Comparison of ENCODE assay signal across 28 cellular contexts in genomic region chr21:38683222-38683621, GRCh38.
A peak's percentile ranks its signal among the peaks of the same experiment; 100 is the strongest.
DNase-seq lines count a peak whose midpoint lies in the region; ATAC-seq, FAIRE-seq and TF ChIP-seq lines count a peak whose summit lies in the region.
"Had no signal": no experiment of that assay in that cellular context is flagged by ENCODE, and none has a peak within 500 bp of the region (broad histone marks: within the 10 kb centered on the region; RNA-seq: fewer than 3 reads in every experiment).

No MANE protein-coding gene starts in this region.

- FAIRE-seq in A549 (lab: Jason Lieb, UNC): no peak
- no peak for FAIRE-seq in bronchial epithelial cell (lab: Jason Lieb, UNC)
- FAIRE-seq: A204.1, GM12892 had no signal

- ATAC-seq in A549: no peak
- ATAC-seq: activated naive CD8-positive, alpha-beta T cell treated with anti-CD3 and anti-CD28 coated beads, Interleukin-2, amount 50 U/mL, for 24 hours; activated T-cell treated with anti-CD3 and anti-CD28 coated beads, Interleukin-2, amount 50 U/mL, for 72 hours; HCT116; left colon; mucosa of descending colon; natural killer cell; T-cell; upper lobe of right lung had no signal

- H4K20me1 ChIP-seq in H9 (ENCODE audit: control insufficient read depth, insufficient read depth, insufficient read length): no peaks in the 10 kb centered on the region
- H4K20me1 ChIP-seq: BLaER1 had no signal

- CTCF ChIA-PET in A549 (lab: Yijun Ruan, JAX): interaction anchor here (1.4 kb wide), 1 partner anchor 8 kb away, joined by 4 read pairs; no protein-coding TSS in a partner anchor

- H3K27ac ChIP-seq in A549 (no peak overlapping the region), H9 (ENCODE audit: insufficient read length, low read depth, low read length) (no peak overlapping the region)
- H3K27ac ChIP-seq: BLaER1, upper lobe of right lung had no signal

- no peak for TF ChIP-seq POLR2A in A549 (IDR thresholded peaks at IDR 0.05; ENCODE audit: low read length)

- peaks cover 9% of the 10 kb centered on the region for H3K9me3 Mint-ChIP-seq in type B pancreatic cell
- peaks cover 0 to 8% of the 10 kb centered on the region in 2 experiments; a peak in 3 of 5 replicates for H3K9me3 Mint-ChIP-seq in H9
- H3K9me3 Mint-ChIP-seq: activated naive CD8-positive, alpha-beta T cell treated with anti-CD3 and anti-CD28 coated beads, Interleukin-2, amount 50 U/mL, for 24 hours; immature natural killer cell; natural killer cell; T-cell had no signal

- POLR2A ChIA-PET in A549 (lab: Yijun Ruan, JAX): no interaction called here

- no peak overlapping the region for H2BK120ac ChIP-seq in H9 (ENCODE audit: low read depth, low read length, poor library complexity, severe bottlenecking)

- H3K4me1 ChIP-seq in A549 (no peaks in the 10 kb centered on the region), H9 (ENCODE audit: insufficient read depth, low read length) (no peaks in the 10 kb centered on the region)
- H3K4me1 ChIP-seq: BLaER1 had no signal

- H3K4me1 Mint-ChIP-seq in type B pancreatic cell (ENCODE audit: unreplicated experiment) (peaks cover 11% of the 10 kb centered on the region), H9 (no peaks in the 10 kb centered on the region; a peak in 1 of 4 replicates)
- H3K4me1 Mint-ChIP-seq: T-cell had no signal

- H2BK20ac ChIP-seq in H9 (ENCODE audit: low read depth, low read length, poor library complexity, severe bottlenecking): no peak overlapping the region

- no peaks in the 10 kb centered on the region for H3K79me1 ChIP-seq in H9 (ENCODE audit: insufficient read depth, low read depth, low read length, poor library complexity, severe bottlenecking)

- no peak for TF ChIP-seq CTCF in A549 (IDR thresholded peaks at IDR 0.05)
- no peak for TF ChIP-seq CTCF in bronchial epithelial cell (IDR thresholded peaks at IDR 0.05; ENCODE audit: insufficient read depth, low read length, severe bottlenecking)
- TF ChIP-seq CTCF in fibroblast of villous mesenchyme (IDR thresholded peaks at IDR 0.05; ENCODE audit: insufficient read depth, low read depth, low read length): no peak
- TF ChIP-seq CTCF in type B pancreatic cell (conservative IDR thresholded peaks at IDR 0.05): no peak
- TF ChIP-seq CTCF in H9 (conservative IDR thresholded peaks at IDR 0.05): no peak

- H3K56ac ChIP-seq in H9 (ENCODE audit: insufficient read length, low read depth, low read length): no peak overlapping the region

- H3K4ac ChIP-seq in H9 (ENCODE audit: low read depth, low read length): no peak overlapping the region

- no peak overlapping the region for H2AFZ ChIP-seq in H9 (ENCODE audit: low read length)

- H3K9ac ChIP-seq in H9 (ENCODE audit: extremely low read depth, insufficient read length, low read length): no peak overlapping the region
- H3K9ac ChIP-seq: BLaER1 had no signal

- H3K18ac ChIP-seq in H9 (ENCODE audit: insufficient read length, low read depth, low read length): no peak overlapping the region

- H2BK15ac ChIP-seq in H9 (ENCODE audit: low read depth, low read length): no peak overlapping the region

- no peak overlapping the region for H2AK5ac ChIP-seq in H9 (ENCODE audit: insufficient read length, low read length)

- H3K27me3 Mint-ChIP-seq in type B pancreatic cell: peaks cover 31% of the 10 kb centered on the region
- peaks cover 6% of the 10 kb centered on the region for H3K27me3 Mint-ChIP-seq in H9 (ENCODE audit: low read depth)

- H3K4me2 ChIP-seq in A549: no peak overlapping the region
- no peak overlapping the region for H3K4me2 ChIP-seq in H9 (ENCODE audit: insufficient read depth, insufficient read length, low read length)
- H3K4me2 ChIP-seq: BLaER1 had no signal

- no peak for TF ChIP-seq RAD21 in A549 (conservative IDR thresholded peaks at IDR 0.05 in 1 of 2, IDR thresholded peaks at IDR 0.05 in 1 of 2)

- no peak overlapping the region for H2BK12ac ChIP-seq in H9 (ENCODE audit: insufficient read length, low read depth, low read length)

- H3K27me3 ChIP-seq in bronchial epithelial cell (ENCODE audit: control insufficient read depth, insufficient read depth, low read length) (peaks cover 2% of the 10 kb centered on the region), H9 (ENCODE audit: insufficient read depth, low read length) (no peaks in the 10 kb centered on the region)
- H3K27me3 ChIP-seq: BLaER1 had no signal

- H3T11ph ChIP-seq in H9 (ENCODE audit: low read length): no peak overlapping the region

- WGBS in A549 (ENCODE audit: missing lambda C conversion rate): 11% methylated on average over 4 of the region's 4 CpGs
- WGBS in H9 (ENCODE audit: extremely low coverage, insufficient read length, low lambda C conversion rate): no CpG with 5 or more reads among the region's 4 CpGs

- no peaks in the 10 kb centered on the region for H3K23me2 ChIP-seq in H9 (ENCODE audit: insufficient read length, low read depth, low read length, poor library complexity, severe bottlenecking)

- H3K9me3 ChIP-seq in A549 (no peaks in the 10 kb centered on the region), H9 (ENCODE audit: control insufficient read depth, low read depth, low read length) (no peaks in the 10 kb centered on the region)
- H3K9me3 ChIP-seq: mucosa of descending colon, upper lobe of right lung had no signal

- H3K14ac ChIP-seq in H9 (ENCODE audit: insufficient read depth, low read length): no peak overlapping the region

- DNase-seq in A549 (ENCODE audit: low read depth in 1 of 2, low spot score in 1 of 2): no peak
- peak; percentile 11 for DNase-seq in HCEC 1CT
- DNase-seq in bronchial epithelial cell (ENCODE audit: low read depth): peak; percentile 5
- DNase-seq in fibroblast of villous mesenchyme (ENCODE audit: low read depth): peak; percentile 68
- DNase-seq in type B pancreatic cell (ENCODE audit: extremely low spot score, unreplicated experiment): no peak
- no peak for DNase-seq in RPMI8226
- DNase-seq in H9: no peak
- no peak for DNase-seq in LoVo (ENCODE audit: low spot score)
- DNase-seq: activated CD4-positive, alpha-beta T cell treated with anti-CD3 and anti-CD28 coated beads, Interleukin-2, amount 50 U/mL, for 48 hours; activated CD4-positive, CD25-positive, alpha-beta regulatory T cell; activated naive CD8-positive, alpha-beta T cell treated with anti-CD3 and anti-CD28 coated beads, Interleukin-2, amount 50 U/mL, for 24 hours; activated T-cell treated with anti-CD3 and anti-CD28 coated beads, Interleukin-2, amount 50 U/mL, for 72 hours; cerebellar nuclear complex; DMS153; immature natural killer cell; left colon; mucosa of descending colon; natural killer cell; NCI-H2029 treated with DMSO at 0.1 percent for 48 hours; NCI-H524 treated with DMSO at 0.1 percent for 48 hours; OCI-M1; stimulated activated naive CD4-positive, alpha-beta T cell; T-cell; upper lobe of right lung had no signal

- H3K36me3 Mint-ChIP-seq in type B pancreatic cell: no peaks in the 10 kb centered on the region
- H3K36me3 Mint-ChIP-seq in H9 (ENCODE audit: insufficient read depth in 1 of 3, low read depth in 3 of 3): peaks cover 0 to 6% (median 3%) of the 10 kb centered on the region in 3 experiments; a peak in 3 of 7 replicates
- H3K36me3 Mint-ChIP-seq: immature natural killer cell, natural killer cell, T-cell had no signal

- TF ChIP-seq EP300 in A549 (IDR thresholded peaks at IDR 0.05): no peak

- no peaks in the 10 kb centered on the region for H3K36me3 ChIP-seq in bronchial epithelial cell (ENCODE audit: control insufficient read depth, insufficient read depth, low read length)
- H3K36me3 ChIP-seq: BLaER1, upper lobe of right lung had no signal

- H4K91ac ChIP-seq in H9 (ENCODE audit: insufficient read length, low read depth, low read length): no peak overlapping the region

- no peak overlapping the region for H4K5ac ChIP-seq in H9 (ENCODE audit: insufficient read length, low read depth, low read length)

- no peak overlapping the region for H3K4me3 ChIP-seq in A549
- H3K4me3 ChIP-seq in bronchial epithelial cell (ENCODE audit: low read depth, low read length): no peak overlapping the region
- no peak overlapping the region for H3K4me3 ChIP-seq in fibroblast of villous mesenchyme (ENCODE audit: low read depth, low read length)
- H3K4me3 ChIP-seq: BLaER1, mucosa of descending colon, upper lobe of right lung had no signal

- H3K23ac ChIP-seq in H9 (ENCODE audit: insufficient read length, low read depth, low read length): no peak overlapping the region

- no peak overlapping the region for H4K8ac ChIP-seq in H9 (replicated peaks; ENCODE audit: insufficient read length, low read depth, low read length)

- no peaks in the 10 kb centered on the region for H3K79me2 ChIP-seq in H9 (ENCODE audit: insufficient read depth, low read length)

- H3K4me3 Mint-ChIP-seq in type B pancreatic cell (no peak overlapping the region), H9 (no peak overlapping the region)
- H3K4me3 Mint-ChIP-seq: activated naive CD8-positive, alpha-beta T cell treated with anti-CD3 and anti-CD28 coated beads, Interleukin-2, amount 50 U/mL, for 24 hours; activated T-cell treated with anti-CD3 and anti-CD28 coated beads, Interleukin-2, amount 50 U/mL, for 72 hours; immature natural killer cell; natural killer cell; T-cell had no signal

- H3K27ac Mint-ChIP-seq in type B pancreatic cell (no peak overlapping the region), H9 (no peak overlapping the region)
- H3K27ac Mint-ChIP-seq: activated naive CD8-positive, alpha-beta T cell treated with anti-CD3 and anti-CD28 coated beads, Interleukin-2, amount 50 U/mL, for 24 hours; activated T-cell treated with anti-CD3 and anti-CD28 coated beads, Interleukin-2, amount 50 U/mL, for 72 hours; immature natural killer cell; natural killer cell; T-cell had no signal

- no peak overlapping the region for H2BK5ac ChIP-seq in H9 (ENCODE audit: insufficient read length, low read length)

TF ChIP-seq in A549, 52 proteins besides CTCF, POLR2A, EP300 and RAD21:
- TF ChIP-seq CEBPB (IDR thresholded peaks at IDR 0.05) (peak; percentile 72 to 77), RCOR1 (IDR thresholded peaks at IDR 0.05; ENCODE audit: low read depth, low read length) (no peak)

Comparison
In these comparisons a context has a peak if more than half of its experiments do, and no peak if none do; other contexts are left out.
1. DNase-seq: peak in HCEC 1CT (single experiment), bronchial epithelial cell (single experiment) and fibroblast of villous mesenchyme (single experiment); none in A549 (0 of 2), type B pancreatic cell (single experiment), RPMI8226 (single experiment), H9 (single experiment) and LoVo (single experiment).